Comparison of ENCODE assay signal across 9 cellular contexts in the genomic region with DNA sequence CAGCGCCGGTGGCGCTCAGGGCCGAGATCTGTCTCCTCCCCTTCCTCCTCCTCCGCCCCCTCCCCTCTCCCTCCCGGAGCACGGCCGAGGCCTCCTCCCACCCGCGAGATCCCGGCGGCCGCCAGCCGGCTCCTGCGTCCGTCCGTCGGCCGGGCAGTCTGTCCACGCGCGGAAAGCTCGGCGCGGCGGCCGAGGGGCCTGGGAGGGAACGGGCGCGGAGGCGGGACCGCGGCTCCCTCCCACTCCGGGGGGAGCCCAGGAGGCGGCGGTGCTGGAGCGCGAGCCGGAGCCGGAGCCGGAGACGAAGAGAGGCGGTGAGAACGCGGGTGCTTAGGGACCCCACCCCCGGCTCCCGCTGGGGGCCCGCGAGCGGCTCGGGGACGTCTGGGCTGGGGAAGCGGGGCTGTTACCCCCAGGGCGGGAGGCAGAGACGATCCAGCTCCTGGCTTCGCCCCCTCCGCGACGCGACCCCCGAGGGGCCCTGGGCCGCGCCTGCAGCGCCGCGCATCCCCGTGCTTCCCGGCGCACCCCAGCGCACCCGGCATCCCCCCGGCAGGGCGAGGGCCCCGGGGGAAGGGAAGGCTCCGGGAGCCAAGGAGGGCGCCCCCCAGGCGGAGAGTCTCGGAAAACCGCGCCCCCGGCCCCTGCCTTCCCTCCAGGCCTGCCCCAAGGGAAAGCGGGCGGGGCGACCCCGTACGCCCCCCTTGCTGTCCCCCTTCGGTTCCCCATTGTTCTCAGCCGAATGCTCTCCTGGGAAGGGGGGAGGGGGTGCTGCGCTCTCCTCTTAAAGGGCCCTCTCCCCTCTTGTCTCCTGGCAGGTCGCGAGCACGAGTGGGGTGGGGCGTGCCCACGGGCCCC. TPM values are rescaled to one million over a fixed set of nuclear protein-coding genes. Genes with fewer than 3 reads are reported as not detected.
DNase-seq lines count a peak whose midpoint lies in the region; ATAC-seq and TF ChIP-seq lines count a peak whose summit lies in the region.
"Had no signal": no experiment of that assay in that cellular context is flagged by ENCODE, and none has a peak within 500 bp of the region (broad histone marks: within the 10 kb centered on the region; RNA-seq: fewer than 3 reads in every experiment).

A gene (plus strand): TSS at position 100 of the 858 bp plus-strand sequence. CDS start 1,463 bp downstream, outside the sequence.

- DNase-seq in activated CD8-positive, alpha-beta T cell treated with anti-CD3 and anti-CD28 coated beads, Interleukin-2, amount 10 ng/mL, durations not matched to agents 7 days and 5 days: no peak
- DNase-seq in esophagus squamous epithelium (lab: John Stamatoyannopoulos, UW) (no peak), osteocyte (ENCODE audit: extremely low spot score, unreplicated experiment) (no peak), NOMO-1 treated with DMSO at 0.1 percent for 48 hours (lab: John Stamatoyannopoulos, UW; ENCODE audit: unreplicated experiment) (no peak)

- no peak for TF ChIP-seq POLR2A in esophagus squamous epithelium (IDR thresholded peaks at IDR 0.05)

- H3K27ac ChIP-seq in HUES64 (ENCODE audit: low read depth, low read length) (no peak within 1 kb of the TSS), esophagus squamous epithelium (peak within 1 kb of the TSS in 3 of 4 donors; percentile 25 to 44 (median 30))

- peaks cover 23% of the 10 kb centered on the region for H3K27me3 Mint-ChIP-seq in activated CD8-positive, alpha-beta T cell treated with anti-CD3 and anti-CD28 coated beads, Interleukin-2, amount 10 ng/mL, durations not matched to agents 7 days and 5 days (ENCODE audit: low read depth)
- H3K27me3 Mint-ChIP-seq in osteocyte (ENCODE audit: unreplicated experiment): peaks cover 32% of the 10 kb centered on the region

- TF ChIP-seq CTCF in esophagus squamous epithelium (IDR thresholded peaks at IDR 0.05) (no peak), osteocyte (IDR thresholded peaks at IDR 0.05) (no peak)

- H3K36me3 ChIP-seq in HUES64 (ENCODE audit: insufficient read depth, low read length) (no peaks in the 10 kb centered on the region), esophagus squamous epithelium (no peaks in the 10 kb centered on the region)

- WGBS in HUES64: 1% methylated on average over 85 of the region's 94 CpGs
- no CpG with 5 or more reads among the region's 94 CpGs for WGBS in esophagus squamous epithelium, 2 donors

- H3K27ac Mint-ChIP-seq in activated CD8-positive, alpha-beta T cell treated with anti-CD3 and anti-CD28 coated beads, Interleukin-2, amount 10 ng/mL, durations not matched to agents 7 days and 5 days: no peak within 1 kb of the TSS
- no peak within 1 kb of the TSS for H3K27ac Mint-ChIP-seq in osteocyte (ENCODE audit: unreplicated experiment)

- H3K4me1 ChIP-seq in HUES64 (ENCODE audit: insufficient read depth, low read length) (no peaks in the 10 kb centered on the region), esophagus squamous epithelium (peaks cover 7 to 25% (median 8%) of the 10 kb centered on the region in 3 donors)

- no peaks in the 10 kb centered on the region for H3K36me3 Mint-ChIP-seq in activated CD8-positive, alpha-beta T cell treated with anti-CD3 and anti-CD28 coated beads, Interleukin-2, amount 10 ng/mL, durations not matched to agents 7 days and 5 days (ENCODE audit: low read depth)
- H3K36me3 Mint-ChIP-seq in osteocyte (ENCODE audit: unreplicated experiment): no peaks in the 10 kb centered on the region

- peak within 1 kb of the TSS; percentile 31 for H3K4me3 Mint-ChIP-seq in activated CD8-positive, alpha-beta T cell treated with anti-CD3 and anti-CD28 coated beads, Interleukin-2, amount 10 ng/mL, durations not matched to agents 7 days and 5 days
- peak within 1 kb of the TSS; percentile 34 for H3K4me3 Mint-ChIP-seq in osteocyte (ENCODE audit: unreplicated experiment)

- no peaks in the 10 kb centered on the region for H3K4me1 Mint-ChIP-seq in activated CD8-positive, alpha-beta T cell treated with anti-CD3 and anti-CD28 coated beads, Interleukin-2, amount 10 ng/mL, durations not matched to agents 7 days and 5 days (ENCODE audit: low read depth)
- no peaks in the 10 kb centered on the region for H3K4me1 Mint-ChIP-seq in osteocyte (ENCODE audit: unreplicated experiment)

- peaks cover 42% of the 10 kb centered on the region for H3K27me3 ChIP-seq in HUES64 (ENCODE audit: insufficient read depth, low read length)
- H3K27me3 ChIP-seq in esophagus squamous epithelium: peaks cover 5 to 83% (median 10%) of the 10 kb centered on the region in 4 donors

- CTCF ChIA-PET in activated CD8-positive, alpha-beta T cell treated with anti-CD3 and anti-CD28 coated beads, Interleukin-2, amount 10 ng/mL, durations not matched to agents 7 days and 5 days (lab: Charles Lee): interaction anchor here (1.0 to 1.3 kb wide), 2 partner anchors 13 to 41 kb away, joined by 3 read pairs; no protein-coding TSS in a partner anchor

- peak within 1 kb of the TSS; percentile 66 for H3K4me3 ChIP-seq in HUES64 (ENCODE audit: low read length)
- peak within 1 kb of the TSS; percentile 34 to 71 (median 42) for H3K4me3 ChIP-seq in esophagus squamous epithelium

- intact Hi-C loops in esophagus squamous epithelium (cut with DNase I): no loop called here

- peak; percentile 49 for ATAC-seq in activated CD8-positive, alpha-beta T cell treated with anti-CD3 and anti-CD28 coated beads, Interleukin-2, amount 10 ng/mL, durations not matched to agents 7 days and 5 days
- ATAC-seq in HG02571 (IDR thresholded peaks at IDR 0.05; ENCODE audit: unreplicated experiment) (no peak), GM19452 (IDR thresholded peaks at IDR 0.05; ENCODE audit: unreplicated experiment) (no peak), GM18907 (IDR thresholded peaks at IDR 0.05; ENCODE audit: unreplicated experiment) (no peak)

- POLR2A ChIA-PET in activated CD8-positive, alpha-beta T cell treated with anti-CD3 and anti-CD28 coated beads, Interleukin-2, amount 10 ng/mL, durations not matched to agents 7 days and 5 days (lab: Charles Lee): no interaction called here

- H3K9me3 Mint-ChIP-seq in activated CD8-positive, alpha-beta T cell treated with anti-CD3 and anti-CD28 coated beads, Interleukin-2, amount 10 ng/mL, durations not matched to agents 7 days and 5 days (ENCODE audit: insufficient read depth): no peaks in the 10 kb centered on the region
- H3K9me3 Mint-ChIP-seq in osteocyte (ENCODE audit: unreplicated experiment): no peaks in the 10 kb centered on the region

- H3K9me3 ChIP-seq in HUES64 (ENCODE audit: insufficient read depth, low read depth, low read length): no peaks in the 10 kb centered on the region
- H3K9me3 ChIP-seq in esophagus squamous epithelium: no peaks in the 10 kb centered on the region

- peak within 1 kb of the TSS; percentile 51; the same call in 1 of the 2 replicates for H3K9ac ChIP-seq in HUES64 (ENCODE audit: low read depth, low read length)

RNA-seq across cellular contexts. Expression of the gene that starts here (rescaled TPM):
- 4.2 TPM for polyA plus RNA-seq in HUES64 (2013, experiment 1 of 2)
- polyA plus RNA-seq in HUES64 (2013, experiment 2 of 2): 7.2 TPM
- not detected for total RNA-seq in activated CD8-positive, alpha-beta T cell treated with anti-CD3 and anti-CD28 coated beads, Interleukin-2, amount 10 ng/mL, durations not matched to agents 7 days and 5 days
- 1 to 10 TPM in 3 of 4 donors, under 1 TPM in 1; 0.49 to 4.8 (median 1.8) TPM for total RNA-seq in esophagus squamous epithelium
- total RNA-seq in osteocyte: not detected in 2 replicates
- total RNA-seq: M059J had no signal

Comparison
In these comparisons a context has a peak if more than half of its experiments do, and no peak if none do; other contexts are left out.
1. Peak in ATAC-seq in activated CD8-positive, alpha-beta T cell treated with anti-CD3 and anti-CD28 coated beads, Interleukin-2, amount 10 ng/mL, durations not matched to agents 7 days and 5 days; RNA of the gene not detected or under 1 TPM.